In the genomic region with DNA sequence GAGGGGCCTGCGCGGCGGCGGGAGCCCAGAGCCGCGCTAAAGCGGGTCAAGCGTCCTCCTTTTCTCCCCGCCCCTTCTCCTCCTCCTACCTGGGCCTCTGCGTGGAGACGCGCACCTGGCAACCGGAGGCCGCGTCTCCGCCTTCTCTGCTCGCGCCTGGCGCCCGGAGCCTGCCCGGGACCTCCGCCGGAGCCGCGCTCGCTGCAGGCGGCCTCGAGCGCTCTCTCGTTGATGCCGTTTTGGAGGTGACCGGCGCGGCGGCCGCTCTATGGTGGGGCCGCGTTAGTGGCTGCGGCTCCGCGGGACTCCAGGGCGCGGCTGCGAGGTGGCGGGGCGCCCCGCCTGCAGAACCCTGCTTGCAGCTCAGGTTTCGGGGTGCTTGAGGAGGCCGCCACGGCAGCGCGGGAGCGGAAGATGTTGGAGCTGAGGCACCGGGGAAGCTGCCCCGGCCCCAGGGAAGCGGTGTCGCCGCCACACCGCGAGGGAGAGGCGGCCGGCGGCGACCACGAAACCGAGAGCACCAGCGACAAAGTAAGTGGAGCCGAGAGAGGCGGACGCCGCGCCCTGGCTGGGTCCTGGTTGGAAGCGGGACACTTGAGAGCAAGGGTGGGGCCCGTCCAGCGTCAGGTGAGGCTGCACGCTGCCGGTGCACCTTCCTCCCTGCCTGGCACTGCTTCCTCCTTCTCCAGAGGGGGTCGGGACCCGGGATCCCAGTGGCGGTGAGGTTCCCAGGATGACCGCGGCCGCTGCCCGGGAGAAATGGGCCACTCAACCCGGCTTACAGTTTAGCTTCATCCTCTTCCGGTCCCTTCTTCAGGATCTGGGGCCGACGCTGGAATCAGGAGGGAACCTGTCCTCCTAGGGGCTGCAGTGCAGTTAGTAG, we compare ENCODE assay signal across 8 cellular contexts. TPM values are rescaled to one million over a fixed set of nuclear protein-coding genes. Genes with fewer than 3 reads are reported as not detected.
DNase-seq lines count a peak whose midpoint lies in the region; ATAC-seq, FAIRE-seq and TF ChIP-seq lines count a peak whose summit lies in the region.

Gene CDS1 (plus strand): TSS at position 140 of the 883 bp plus-strand sequence. CDS start 275 bp downstream, at position 415.

- peak; percentile 10 for DNase-seq in activated CD4-positive, alpha-beta T cell treated with anti-CD3 and anti-CD28 coated beads for 48 hours
- no peak for DNase-seq in activated CD4-positive, alpha-beta T cell treated with anti-CD3 and anti-CD28 coated beads, Interleukin-2, amount 50 U/mL, for 1 hour
- peak; percentile 75 for DNase-seq in NCI-H187 treated with DMSO at 0.1 percent for 48 hours (lab: John Stamatoyannopoulos, UW)
- DNase-seq in activated gamma-delta T cell (lab: John Stamatoyannopoulos, UW) = peak; percentile 23
- DNase-seq in cardiac muscle cell (ENCODE audit: low read depth in 1 of 2, low spot score in 1 of 2) = peak in 1 of 2 donors; percentile 71
- peak; percentile 44 to 87 (median 58) for DNase-seq in pancreas
- DNase-seq in pons (ENCODE audit: low spot score) = no peak

- H3K4me3 ChIP-seq in cardiac muscle cell = peak within 1 kb of the TSS; percentile 94
- peak within 1 kb of the TSS; percentile 71 to 89 (median 83) for H3K4me3 ChIP-seq in pancreas

- FAIRE-seq in pancreas (lab: Jason Lieb, UNC) = no peak

- WGBS in pancreas, 2 donors = 0 to 1% methylated on average over 66 to 88 of the region's 88 CpGs

- intact Hi-C loops in pancreas (cut with DNase I) = no loop called here

- H3K9me3 ChIP-seq in cardiac muscle cell (ENCODE audit: low read depth) (no peaks in the 10 kb centered on the region), pancreas (no peaks in the 10 kb centered on the region)

- H3K27ac ChIP-seq in cardiac muscle cell (peak within 1 kb of the TSS; percentile 82), pancreas (peak within 1 kb of the TSS; percentile 87 to 90 (median 88))

- TF ChIP-seq CTCF in cardiac muscle cell (IDR thresholded peaks at IDR 0.05; ENCODE audit: low read depth, low read length) (no peak), pancreas (IDR thresholded peaks at IDR 0.05) (no peak)

- peak; percentile 47 for ATAC-seq in HG02571 (IDR thresholded peaks at IDR 0.05; ENCODE audit: unreplicated experiment)
- peak; percentile 73 to 87 (median 82) for ATAC-seq in pancreas

- H3K27me3 ChIP-seq in cardiac muscle cell = peaks cover 24% of the 10 kb centered on the region
- no peaks in the 10 kb centered on the region for H3K27me3 ChIP-seq in pancreas

- H3K4me1 ChIP-seq in cardiac muscle cell (ENCODE audit: low read depth) = peaks cover 7% of the 10 kb centered on the region
- peaks cover 6 to 20% (median 11%) of the 10 kb centered on the region in 3 donors for H3K4me1 ChIP-seq in pancreas

- H3K36me3 ChIP-seq in cardiac muscle cell (no peaks in the 10 kb centered on the region), pancreas (no peaks in the 10 kb centered on the region)

RNA-seq across cellular contexts. Expression of gene CDS1, which starts in this region (rescaled TPM):
- total RNA-seq in cardiac muscle cell = 0.74 and 2.2 TPM in 2 replicates
- polyA plus RNA-seq in cardiac muscle cell = 1.9 and 2.0 TPM in 2 replicates
- total RNA-seq in pancreas = 1 to 10 TPM; 3.2 to 7.1 (median 4.5) TPM
- polyA plus RNA-seq in pancreas = 1 to 10 TPM; 2.7 to 4.6 TPM

Comparison
In these comparisons a context has a peak if more than half of its experiments do, and no peak if none do; other contexts are left out.
1. DNase-seq: peak in activated CD4-positive, alpha-beta T cell treated with anti-CD3 and anti-CD28 coated beads for 48 hours (single experiment), NCI-H187 treated with DMSO at 0.1 percent for 48 hours (single experiment), activated gamma-delta T cell (single experiment) and pancreas (6 of 6); none in activated CD4-positive, alpha-beta T cell treated with anti-CD3 and anti-CD28 coated beads, Interleukin-2, amount 50 U/mL, for 1 hour (single experiment) and pons (single experiment).